In genomic region chr16:85820604-85821372, GRCh38 we compare ENCODE assay signal across 1 cellular context.
TF ChIP-seq lines count a peak whose summit lies in the region.

No MANE protein-coding gene starts in this region.

TF ChIP-seq in GM23338, 12 proteins besides CTCF, POLR2A, EP300 and RAD21 (continued from another document):
- TF ChIP-seq JUNB (IDR thresholded peaks at IDR 0.05; ENCODE audit: unreplicated experiment) (no peak), ZNF331 (CRISPR knock-in tag; IDR thresholded peaks at IDR 0.05; ENCODE audit: low read depth) (no peak), NANOG (IDR thresholded peaks at IDR 0.05; ENCODE audit: borderline replicate concordance) (no peak), ETS1 (IDR thresholded peaks at IDR 0.05) (no peak), ZNF114 (CRISPR knock-in tag; IDR thresholded peaks at IDR 0.05) (no peak), STAT1 (IDR thresholded peaks at IDR 0.05; ENCODE audit: unreplicated experiment) (no peak), POLR2AphosphoS5 (IDR thresholded peaks at IDR 0.05; ENCODE audit: low read depth) (no peak), EZH2 (IDR thresholded peaks at IDR 0.05; ENCODE audit: low read depth, unreplicated experiment) (no peak), EZH2phosphoT487 (IDR thresholded peaks at IDR 0.05; ENCODE audit: unreplicated experiment) (no peak)
- TF ChIP-seq, protein P1, sequence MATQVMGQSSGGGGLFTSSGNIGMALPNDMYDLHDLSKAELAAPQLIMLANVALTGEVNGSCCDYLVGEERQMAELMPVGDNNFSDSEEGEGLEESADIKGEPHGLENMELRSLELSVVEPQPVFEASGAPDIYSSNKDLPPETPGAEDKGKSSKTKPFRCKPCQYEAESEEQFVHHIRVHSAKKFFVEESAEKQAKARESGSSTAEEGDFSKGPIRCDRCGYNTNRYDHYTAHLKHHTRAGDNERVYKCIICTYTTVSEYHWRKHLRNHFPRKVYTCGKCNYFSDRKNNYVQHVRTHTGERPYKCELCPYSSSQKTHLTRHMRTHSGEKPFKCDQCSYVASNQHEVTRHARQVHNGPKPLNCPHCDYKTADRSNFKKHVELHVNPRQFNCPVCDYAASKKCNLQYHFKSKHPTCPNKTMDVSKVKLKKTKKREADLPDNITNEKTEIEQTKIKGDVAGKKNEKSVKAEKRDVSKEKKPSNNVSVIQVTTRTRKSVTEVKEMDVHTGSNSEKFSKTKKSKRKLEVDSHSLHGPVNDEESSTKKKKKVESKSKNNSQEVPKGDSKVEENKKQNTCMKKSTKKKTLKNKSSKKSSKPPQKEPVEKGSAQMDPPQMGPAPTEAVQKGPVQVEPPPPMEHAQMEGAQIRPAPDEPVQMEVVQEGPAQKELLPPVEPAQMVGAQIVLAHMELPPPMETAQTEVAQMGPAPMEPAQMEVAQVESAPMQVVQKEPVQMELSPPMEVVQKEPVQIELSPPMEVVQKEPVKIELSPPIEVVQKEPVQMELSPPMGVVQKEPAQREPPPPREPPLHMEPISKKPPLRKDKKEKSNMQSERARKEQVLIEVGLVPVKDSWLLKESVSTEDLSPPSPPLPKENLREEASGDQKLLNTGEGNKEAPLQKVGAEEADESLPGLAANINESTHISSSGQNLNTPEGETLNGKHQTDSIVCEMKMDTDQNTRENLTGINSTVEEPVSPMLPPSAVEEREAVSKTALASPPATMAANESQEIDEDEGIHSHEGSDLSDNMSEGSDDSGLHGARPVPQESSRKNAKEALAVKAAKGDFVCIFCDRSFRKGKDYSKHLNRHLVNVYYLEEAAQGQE (IDR thresholded peaks at IDR 0.05; ENCODE audit: unreplicated experiment) = no peak
- TF ChIP-seq, protein P2, sequence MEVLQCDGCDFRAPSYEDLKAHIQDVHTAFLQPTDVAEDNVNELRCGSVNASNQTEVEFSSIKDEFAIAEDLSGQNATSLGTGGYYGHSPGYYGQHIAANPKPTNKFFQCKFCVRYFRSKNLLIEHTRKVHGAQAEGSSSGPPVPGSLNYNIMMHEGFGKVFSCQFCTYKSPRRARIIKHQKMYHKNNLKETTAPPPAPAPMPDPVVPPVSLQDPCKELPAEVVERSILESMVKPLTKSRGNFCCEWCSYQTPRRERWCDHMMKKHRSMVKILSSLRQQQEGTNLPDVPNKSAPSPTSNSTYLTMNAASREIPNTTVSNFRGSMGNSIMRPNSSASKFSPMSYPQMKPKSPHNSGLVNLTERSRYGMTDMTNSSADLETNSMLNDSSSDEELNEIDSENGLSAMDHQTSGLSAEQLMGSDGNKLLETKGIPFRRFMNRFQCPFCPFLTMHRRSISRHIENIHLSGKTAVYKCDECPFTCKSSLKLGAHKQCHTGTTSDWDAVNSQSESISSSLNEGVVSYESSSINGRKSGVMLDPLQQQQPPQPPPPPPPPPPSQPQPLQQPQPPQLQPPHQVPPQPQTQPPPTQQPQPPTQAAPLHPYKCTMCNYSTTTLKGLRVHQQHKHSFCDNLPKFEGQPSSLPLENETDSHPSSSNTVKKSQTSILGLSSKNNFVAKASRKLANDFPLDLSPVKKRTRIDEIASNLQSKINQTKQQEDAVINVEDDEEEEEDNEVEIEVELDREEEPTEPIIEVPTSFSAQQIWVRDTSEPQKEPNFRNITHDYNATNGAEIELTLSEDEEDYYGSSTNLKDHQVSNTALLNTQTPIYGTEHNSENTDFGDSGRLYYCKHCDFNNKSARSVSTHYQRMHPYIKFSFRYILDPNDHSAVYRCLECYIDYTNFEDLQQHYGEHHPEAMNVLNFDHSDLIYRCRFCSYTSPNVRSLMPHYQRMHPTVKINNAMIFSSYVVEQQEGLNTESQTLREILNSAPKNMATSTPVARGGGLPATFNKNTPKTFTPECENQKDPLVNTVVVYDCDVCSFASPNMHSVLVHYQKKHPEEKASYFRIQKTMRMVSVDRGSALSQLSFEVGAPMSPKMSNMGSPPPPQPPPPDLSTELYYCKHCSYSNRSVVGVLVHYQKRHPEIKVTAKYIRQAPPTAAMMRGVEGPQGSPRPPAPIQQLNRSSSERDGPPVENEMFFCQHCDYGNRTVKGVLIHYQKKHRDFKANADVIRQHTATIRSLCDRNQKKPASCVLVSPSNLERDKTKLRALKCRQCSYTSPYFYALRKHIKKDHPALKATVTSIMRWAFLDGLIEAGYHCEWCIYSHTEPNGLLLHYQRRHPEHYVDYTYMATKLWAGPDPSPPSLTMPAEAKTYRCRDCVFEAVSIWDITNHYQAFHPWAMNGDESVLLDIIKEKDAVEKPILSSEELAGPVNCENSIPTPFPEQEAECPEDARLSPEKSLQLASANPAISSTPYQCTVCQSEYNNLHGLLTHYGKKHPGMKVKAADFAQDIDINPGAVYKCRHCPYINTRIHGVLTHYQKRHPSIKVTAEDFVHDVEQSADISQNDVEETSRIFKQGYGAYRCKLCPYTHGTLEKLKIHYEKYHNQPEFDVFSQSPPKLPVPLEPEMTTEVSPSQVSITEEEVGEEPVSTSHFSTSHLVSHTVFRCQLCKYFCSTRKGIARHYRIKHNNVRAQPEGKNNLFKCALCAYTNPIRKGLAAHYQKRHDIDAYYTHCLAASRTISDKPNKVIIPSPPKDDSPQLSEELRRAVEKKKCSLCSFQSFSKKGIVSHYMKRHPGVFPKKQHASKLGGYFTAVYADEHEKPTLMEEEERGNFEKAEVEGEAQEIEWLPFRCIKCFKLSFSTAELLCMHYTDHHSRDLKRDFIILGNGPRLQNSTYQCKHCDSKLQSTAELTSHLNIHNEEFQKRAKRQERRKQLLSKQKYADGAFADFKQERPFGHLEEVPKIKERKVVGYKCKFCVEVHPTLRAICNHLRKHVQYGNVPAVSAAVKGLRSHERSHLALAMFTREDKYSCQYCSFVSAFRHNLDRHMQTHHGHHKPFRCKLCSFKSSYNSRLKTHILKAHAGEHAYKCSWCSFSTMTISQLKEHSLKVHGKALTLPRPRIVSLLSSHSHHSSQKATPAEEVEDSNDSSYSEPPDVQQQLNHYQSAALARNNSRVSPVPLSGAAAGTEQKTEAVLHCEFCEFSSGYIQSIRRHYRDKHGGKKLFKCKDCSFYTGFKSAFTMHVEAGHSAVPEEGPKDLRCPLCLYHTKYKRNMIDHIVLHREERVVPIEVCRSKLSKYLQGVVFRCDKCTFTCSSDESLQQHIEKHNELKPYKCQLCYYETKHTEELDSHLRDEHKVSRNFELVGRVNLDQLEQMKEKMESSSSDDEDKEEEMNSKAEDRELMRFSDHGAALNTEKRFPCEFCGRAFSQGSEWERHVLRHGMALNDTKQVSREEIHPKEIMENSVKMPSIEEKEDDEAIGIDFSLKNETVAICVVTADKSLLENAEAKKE (CRISPR knock-in tag; IDR thresholded peaks at IDR 0.05) = no peak
